13 cellular contexts compared by ENCODE assay signal in the genomic region with DNA sequence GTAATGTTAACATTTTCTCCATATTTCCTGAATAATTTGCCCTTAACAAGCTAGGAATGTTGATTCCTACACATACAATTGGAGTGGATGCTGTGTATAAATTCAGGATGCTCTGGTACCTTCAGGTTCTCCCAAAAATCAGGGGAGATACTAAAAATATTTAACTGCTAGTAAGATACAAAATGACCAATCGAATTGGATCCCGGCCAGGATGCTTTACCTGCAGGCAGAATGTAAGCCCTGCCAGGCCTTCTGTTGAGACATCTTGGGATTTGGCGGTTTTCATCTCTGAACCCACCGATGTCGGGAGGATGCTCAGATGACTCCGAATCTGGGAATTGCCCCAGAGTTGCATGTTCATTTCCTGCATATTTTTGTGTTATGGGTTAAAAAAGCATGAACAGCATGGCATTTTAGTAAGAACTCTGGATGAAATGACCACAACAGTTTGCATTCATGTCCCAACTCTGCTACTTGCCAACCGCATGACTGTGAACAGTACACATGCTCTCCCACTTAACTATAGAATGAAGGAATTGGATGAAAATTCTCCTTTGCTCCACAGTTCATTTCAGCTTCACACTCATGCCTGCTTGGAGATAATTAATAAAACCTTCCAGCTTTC.
DNase-seq lines count a peak whose midpoint lies in the region; ATAC-seq and TF ChIP-seq lines count a peak whose summit lies in the region.
"Had no signal": no experiment of that assay in that cellular context is flagged by ENCODE, and none has a peak within 500 bp of the region (broad histone marks: within the 10 kb centered on the region; RNA-seq: fewer than 3 reads in every experiment).

No MANE protein-coding gene starts in this region.

- no peak for TF ChIP-seq CTCF in MCF 10A (IDR thresholded peaks at IDR 0.05; ENCODE audit: unreplicated experiment)
- TF ChIP-seq CTCF in breast epithelium (IDR thresholded peaks at IDR 0.05), result no peak
- TF ChIP-seq CTCF in activated CD8-positive, alpha-beta T cell treated with anti-CD3 and anti-CD28 coated beads for 36 hours (IDR thresholded peaks at IDR 0.05), result no peak

- H3K27me3 ChIP-seq in breast epithelium (no peaks in the 10 kb centered on the region), muscle layer of colon (ENCODE audit: control insufficient read depth in 1 of 2, insufficient read depth in 2 of 2, low read length in 2 of 2) (no peaks in the 10 kb centered on the region)
- H3K27me3 ChIP-seq: BLaER1 treated with 17β-estradiol and CSF1 and Interleukin-3, amounts not matched to agents 10 nM and 100 nM had no signal

- H3K4me1 Mint-ChIP-seq in MCF 10A (ENCODE audit: insufficient read depth, unreplicated experiment), result peaks cover 27% of the 10 kb centered on the region
- H3K4me1 Mint-ChIP-seq in effector memory CD8-positive, alpha-beta T cell (ENCODE audit: low read depth in 2 of 2), result peaks cover 0 to 1% of the 10 kb centered on the region in 2 donors
- no peaks in the 10 kb centered on the region for H3K4me1 Mint-ChIP-seq in activated CD8-positive, alpha-beta T cell treated with anti-CD3 and anti-CD28 coated beads for 36 hours (ENCODE audit: low read depth)

- no TSS peak for BruUV-seq in MCF 10A (replicated peaks; lab: Mats Ljungman, UMichigan)

- DNase-seq in MCF 10A (ENCODE audit: unreplicated experiment), result peak; percentile 66
- no peak for DNase-seq in breast epithelium (ENCODE audit: low spot score in 2 of 2)
- DNase-seq in cerebellar cortex (ENCODE audit: low spot score), result peak; percentile 86
- DNase-seq in EL, result no peak
- no peak for DNase-seq in effector memory CD8-positive, alpha-beta T cell
- no peak for DNase-seq in activated CD8-positive, alpha-beta memory T cell treated with anti-CD3 and anti-CD28 coated beads, Interleukin-2, amount 50 U/mL, for 4 hours
- DNase-seq in activated CD8-positive, alpha-beta T cell treated with anti-CD3 and anti-CD28 coated beads for 36 hours, result no peak
- DNase-seq: 8988T; CD4-positive, CD25-positive, alpha-beta regulatory T cell; DMS53 had no signal

- H3K36me3 Mint-ChIP-seq in MCF 10A (ENCODE audit: insufficient read depth, unreplicated experiment), result no peaks in the 10 kb centered on the region
- H3K36me3 Mint-ChIP-seq in effector memory CD8-positive, alpha-beta T cell (ENCODE audit: insufficient read depth), result peaks cover 2% of the 10 kb centered on the region
- H3K36me3 Mint-ChIP-seq in activated CD8-positive, alpha-beta T cell treated with anti-CD3 and anti-CD28 coated beads for 36 hours (ENCODE audit: low read depth), result no peaks in the 10 kb centered on the region
- H3K36me3 Mint-ChIP-seq: CD4-positive, CD25-positive, alpha-beta regulatory T cell had no signal

- no peak overlapping the region for H3K4me3 Mint-ChIP-seq in MCF 10A (ENCODE audit: unreplicated experiment)
- H3K4me3 Mint-ChIP-seq in effector memory CD8-positive, alpha-beta T cell, result no peak overlapping the region
- no peak overlapping the region for H3K4me3 Mint-ChIP-seq in activated CD8-positive, alpha-beta T cell treated with anti-CD3 and anti-CD28 coated beads for 36 hours
- H3K4me3 Mint-ChIP-seq: CD4-positive, CD25-positive, alpha-beta regulatory T cell had no signal

- H3K9me3 ChIP-seq in breast epithelium (no peaks in the 10 kb centered on the region), muscle layer of colon (ENCODE audit: low read length) (no peaks in the 10 kb centered on the region)
- H3K9me3 ChIP-seq: HAP-1 had no signal

- POLR2A ChIA-PET in MCF 10A (lab: Yijun Ruan, JAX), result interaction anchor here (0.7 kb wide), 1 partner anchor 622 kb away, joined by 3 read pairs; no protein-coding TSS in a partner anchor
- POLR2A ChIA-PET in activated CD8-positive, alpha-beta T cell treated with anti-CD3 and anti-CD28 coated beads for 36 hours (lab: Charles Lee), result no interaction called here

- H3K27ac ChIP-seq in breast epithelium (no peak overlapping the region), muscle layer of colon (ENCODE audit: low read depth, low read length) (peak overlapping the region; percentile 59)
- H3K27ac ChIP-seq: BLaER1 treated with 17β-estradiol and CSF1 and Interleukin-3, amounts not matched to agents 10 nM and 100 nM had no signal

- no peak for ATAC-seq in effector memory CD8-positive, alpha-beta T cell (replicated peaks)
- no peak for ATAC-seq in activated CD8-positive, alpha-beta T cell treated with anti-CD3 and anti-CD28 coated beads for 36 hours

- H3K9ac ChIP-seq in muscle layer of colon (ENCODE audit: low read length), result no peak overlapping the region
- H3K9ac ChIP-seq: BLaER1 treated with 17β-estradiol and CSF1 and Interleukin-3, amounts not matched to agents 10 nM and 100 nM had no signal

- H3K27me3 Mint-ChIP-seq in MCF 10A (ENCODE audit: insufficient read depth, unreplicated experiment), result no peaks in the 10 kb centered on the region
- no peaks in the 10 kb centered on the region for H3K27me3 Mint-ChIP-seq in effector memory CD8-positive, alpha-beta T cell
- H3K27me3 Mint-ChIP-seq in activated CD8-positive, alpha-beta T cell treated with anti-CD3 and anti-CD28 coated beads for 36 hours, result no peaks in the 10 kb centered on the region
- H3K27me3 Mint-ChIP-seq: CD4-positive, CD25-positive, alpha-beta regulatory T cell had no signal

- no peak for TF ChIP-seq POLR2A in breast epithelium (IDR thresholded peaks at IDR 0.05)

- no peaks in the 10 kb centered on the region for H3K9me3 Mint-ChIP-seq in MCF 10A (ENCODE audit: unreplicated experiment)
- no peaks in the 10 kb centered on the region for H3K9me3 Mint-ChIP-seq in effector memory CD8-positive, alpha-beta T cell
- no peaks in the 10 kb centered on the region for H3K9me3 Mint-ChIP-seq in activated CD8-positive, alpha-beta T cell treated with anti-CD3 and anti-CD28 coated beads for 36 hours
- H3K9me3 Mint-ChIP-seq: CD4-positive, CD25-positive, alpha-beta regulatory T cell had no signal

- H3K27ac Mint-ChIP-seq in MCF 10A (ENCODE audit: low read depth, unreplicated experiment), result no peak overlapping the region
- peak overlapping the region in 1 of 2 donors; percentile 67 for H3K27ac Mint-ChIP-seq in effector memory CD8-positive, alpha-beta T cell
- no peak overlapping the region for H3K27ac Mint-ChIP-seq in activated CD8-positive, alpha-beta T cell treated with anti-CD3 and anti-CD28 coated beads for 36 hours

- intact Hi-C loops in MCF 10A (cut with micrococcal nuclease), result no loop called here
- intact Hi-C loops in breast epithelium (cut with DNase I; ENCODE audit: low total_unique reads), result no loop called here
- intact Hi-C loops in activated CD8-positive, alpha-beta T cell treated with anti-CD3 and anti-CD28 coated beads for 36 hours (cut with micrococcal nuclease), result no loop called here

- peaks cover 3 to 4% of the 10 kb centered on the region in 2 donors for H3K4me1 ChIP-seq in breast epithelium
- H3K4me1 ChIP-seq in muscle layer of colon (ENCODE audit: insufficient read depth, low read length), result peaks cover 46% of the 10 kb centered on the region
- H3K4me1 ChIP-seq: HAP-1 had no signal

- H3K4me3 ChIP-seq in breast epithelium (no peak overlapping the region), muscle layer of colon (ENCODE audit: low read depth in 1 of 2, low read length in 2 of 2) (no peak overlapping the region)
- H3K4me3 ChIP-seq: BLaER1 treated with 17β-estradiol and CSF1 and Interleukin-3, amounts not matched to agents 10 nM and 100 nM; HAP-1 had no signal

- CTCF ChIA-PET in MCF 10A (lab: Yijun Ruan, JAX), result interaction anchor here (0.6 to 1.1 kb wide), 2 partner anchors 14 to 448 kb away, joined by 3 read pairs; no protein-coding TSS in a partner anchor
- CTCF ChIA-PET in activated CD8-positive, alpha-beta T cell treated with anti-CD3 and anti-CD28 coated beads for 36 hours (lab: Charles Lee), result no interaction called here

- no peaks in the 10 kb centered on the region for H3K36me3 ChIP-seq in breast epithelium
- no peaks in the 10 kb centered on the region for H3K36me3 ChIP-seq in muscle layer of colon (ENCODE audit: insufficient read depth, low read length)
- H3K36me3 ChIP-seq: BLaER1 treated with 17β-estradiol and CSF1 and Interleukin-3, amounts not matched to agents 10 nM and 100 nM; HAP-1 had no signal

Comparison
In these comparisons a context has a peak if more than half of its experiments do, and no peak if none do; other contexts are left out.
1. DNase-seq: peak in MCF 10A (single experiment) and cerebellar cortex (single experiment); none in breast epithelium (0 of 2), EL (single experiment), effector memory CD8-positive, alpha-beta T cell (0 of 3), activated CD8-positive, alpha-beta memory T cell treated with anti-CD3 and anti-CD28 coated beads, Interleukin-2, amount 50 U/mL, for 4 hours (single experiment) and activated CD8-positive, alpha-beta T cell treated with anti-CD3 and anti-CD28 coated beads for 36 hours (single experiment).